Comparison of ENCODE assay signal across 18 cellular contexts in the genomic region with DNA sequence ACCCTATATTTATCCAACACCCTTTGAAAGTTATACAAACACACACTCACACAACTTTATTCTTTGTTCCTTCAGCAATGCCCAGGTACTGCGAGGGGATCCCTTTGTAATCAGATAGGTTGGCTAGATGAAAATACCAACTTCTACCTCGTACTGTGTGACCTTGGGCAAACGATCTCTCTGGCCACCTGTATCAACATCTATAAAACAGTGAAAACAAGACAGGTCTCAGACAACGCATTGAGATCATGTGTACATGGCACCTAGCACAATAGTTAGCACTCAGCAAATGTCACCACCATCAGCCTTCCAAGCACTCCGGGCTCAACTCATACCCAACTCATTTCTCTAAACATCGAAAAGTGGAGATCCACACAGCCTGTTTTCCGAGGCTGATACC.
DNase-seq lines count a peak whose midpoint lies in the region; ATAC-seq and TF ChIP-seq lines count a peak whose summit lies in the region.
"Had no signal": no experiment of that assay in that cellular context is flagged by ENCODE, and none has a peak within 500 bp of the region (broad histone marks: within the 10 kb centered on the region; RNA-seq: fewer than 3 reads in every experiment).

No MANE protein-coding gene starts in this region.

- H2AFZ ChIP-seq in PC-9 = no peak overlapping the region
- H2AFZ ChIP-seq in hepatocyte = no peak overlapping the region
- H2AFZ ChIP-seq in smooth muscle cell (ENCODE audit: low read depth) = no peak overlapping the region
- H2AFZ ChIP-seq: GM23338 had no signal

- no peaks in the 10 kb centered on the region for H3K9me3 Mint-ChIP-seq in Calu3 (ENCODE audit: low read depth, unreplicated experiment)
- H3K9me3 Mint-ChIP-seq in activated T-helper 1 cell treated with anti-CD3 and anti-CD28 coated beads, Interleukin-12 subunit alpha, Interleukin-12 subunit beta, Interleukin-2, Interleukin-4 antibody, amounts not matched to agents 30 ng/mL and 10 ng/mL and 1 ng/mL, durations not matched to agents 14 hours and 24 hours and 36 hours = no peaks in the 10 kb centered on the region
- H3K9me3 Mint-ChIP-seq: activated CD4-positive, alpha-beta T cell treated with anti-CD3 and anti-CD28 coated beads, Interleukin-2, amount 10 ng/mL, durations not matched to agents 24 days and 14 days; dendritic cell treated with granulocyte-macrophage colony-stimulating factor and Interleukin-4, amounts not matched to agents 40 ng/mL and 50 ng/mL, for 4 days; GM23338; IgD-negative memory B cell had no signal

- intact Hi-C loops in Calu3 (cut with micrococcal nuclease; ENCODE audit: unreplicated experiment) (no loop called here), PC-9 (cut with micrococcal nuclease; ENCODE audit: unreplicated experiment) (loop anchor here (1.0 kb wide), 3 partner anchors 10 to 19 kb away; no protein-coding TSS in a partner anchor)
- intact Hi-C loops in activated T-helper 1 cell treated with anti-CD3 and anti-CD28 coated beads, Interleukin-12 subunit alpha, Interleukin-12 subunit beta, Interleukin-2, Interleukin-4 antibody, amounts not matched to agents 30 ng/mL and 10 ng/mL and 1 ng/mL, durations not matched to agents 14 hours and 24 hours and 36 hours (cut with micrococcal nuclease) = no loop called here

- H3K27me3 Mint-ChIP-seq in Calu3 (ENCODE audit: unreplicated experiment) = no peaks in the 10 kb centered on the region
- H3K27me3 Mint-ChIP-seq in activated T-helper 1 cell treated with anti-CD3 and anti-CD28 coated beads, Interleukin-12 subunit alpha, Interleukin-12 subunit beta, Interleukin-2, Interleukin-4 antibody, amounts not matched to agents 30 ng/mL and 10 ng/mL and 1 ng/mL, durations not matched to agents 14 hours and 24 hours and 36 hours (ENCODE audit: insufficient read depth) = no peaks in the 10 kb centered on the region
- H3K27me3 Mint-ChIP-seq: activated CD4-positive, alpha-beta T cell treated with anti-CD3 and anti-CD28 coated beads, Interleukin-2, amount 10 ng/mL, durations not matched to agents 24 days and 14 days; dendritic cell treated with granulocyte-macrophage colony-stimulating factor and Interleukin-4, amounts not matched to agents 40 ng/mL and 50 ng/mL, for 4 days had no signal

- no peaks in the 10 kb centered on the region for H3K9me3 ChIP-seq in PC-9 (ENCODE audit: insufficient read depth, low read depth)
- no peaks in the 10 kb centered on the region for H3K9me3 ChIP-seq in hepatocyte (ENCODE audit: low read depth)
- H3K9me3 ChIP-seq in smooth muscle cell (replicated peaks; ENCODE audit: low read depth) = no peaks in the 10 kb centered on the region

- 77% methylated on average over 7 of the region's 7 CpGs for WGBS in hepatocyte (ENCODE audit: low lambda C conversion rate, missing lambda C conversion rate)
- 95% methylated on average over 7 of the region's 7 CpGs for WGBS in smooth muscle cell (ENCODE audit: low lambda C conversion rate)

- POLR2A ChIA-PET in PC-9 (lab: Charles Lee; ENCODE audit: unreplicated experiment) = interaction anchor here (0.6 to 1.1 kb wide), 7 partner anchors 10 to 778 kb away, joined by 3 to 23 read pairs (median 4); partner anchors contain the start of gene PPP1CB

- H3K27me3 ChIP-seq in PC-9 (ENCODE audit: insufficient read depth, low read depth) = no peaks in the 10 kb centered on the region
- H3K27me3 ChIP-seq in hepatocyte = no peaks in the 10 kb centered on the region
- no peaks in the 10 kb centered on the region for H3K27me3 ChIP-seq in smooth muscle cell (ENCODE audit: low read depth)

- no peaks in the 10 kb centered on the region for H3K36me3 Mint-ChIP-seq in Calu3 (ENCODE audit: insufficient read depth, unreplicated experiment)
- peaks cover 4% of the 10 kb centered on the region for H3K36me3 Mint-ChIP-seq in activated T-helper 1 cell treated with anti-CD3 and anti-CD28 coated beads, Interleukin-12 subunit alpha, Interleukin-12 subunit beta, Interleukin-2, Interleukin-4 antibody, amounts not matched to agents 30 ng/mL and 10 ng/mL and 1 ng/mL, durations not matched to agents 14 hours and 24 hours and 36 hours (ENCODE audit: low read depth)

- CTCF ChIA-PET in Calu3 (lab: Charles Lee) (interaction anchor here (0.7 to 1.1 kb wide), 4 partner anchors 11 to 119 kb away, joined by 3 to 4 read pairs (median 4); partner anchors contain the start of gene PPP1CB), PC-9 (lab: Charles Lee) (interaction anchor here (1.0 kb wide), 1 partner anchor 39 kb away, joined by 4 read pairs; no protein-coding TSS in a partner anchor)

- H3K9me2 ChIP-seq in PC-9 (ENCODE audit: insufficient read depth) (no peaks in the 10 kb centered on the region), hepatocyte (replicated peaks; ENCODE audit: insufficient read depth) (no peaks in the 10 kb centered on the region)

- peaks cover 26% of the 10 kb centered on the region for H3K4me1 Mint-ChIP-seq in Calu3 (ENCODE audit: low read depth, unreplicated experiment)
- peaks cover 7% of the 10 kb centered on the region for H3K4me1 Mint-ChIP-seq in activated T-helper 1 cell treated with anti-CD3 and anti-CD28 coated beads, Interleukin-12 subunit alpha, Interleukin-12 subunit beta, Interleukin-2, Interleukin-4 antibody, amounts not matched to agents 30 ng/mL and 10 ng/mL and 1 ng/mL, durations not matched to agents 14 hours and 24 hours and 36 hours (ENCODE audit: low read depth)
- H3K4me1 Mint-ChIP-seq: GM23338, IgD-negative memory B cell had no signal

- no peak overlapping the region for H3K27ac Mint-ChIP-seq in Calu3 (ENCODE audit: unreplicated experiment)
- H3K27ac Mint-ChIP-seq in activated T-helper 1 cell treated with anti-CD3 and anti-CD28 coated beads, Interleukin-12 subunit alpha, Interleukin-12 subunit beta, Interleukin-2, Interleukin-4 antibody, amounts not matched to agents 30 ng/mL and 10 ng/mL and 1 ng/mL, durations not matched to agents 14 hours and 24 hours and 36 hours = no peak overlapping the region
- H3K27ac Mint-ChIP-seq: activated CD4-positive, alpha-beta T cell treated with anti-CD3 and anti-CD28 coated beads, Interleukin-2, amount 10 ng/mL, durations not matched to agents 24 days and 14 days; dendritic cell treated with granulocyte-macrophage colony-stimulating factor and Interleukin-4, amounts not matched to agents 40 ng/mL and 50 ng/mL, for 4 days; GM23338; IgD-negative memory B cell had no signal

- no peaks in the 10 kb centered on the region for H3K79me2 ChIP-seq in PC-9 (ENCODE audit: low read depth)
- no peaks in the 10 kb centered on the region for H3K79me2 ChIP-seq in hepatocyte
- H3K79me2 ChIP-seq in smooth muscle cell (ENCODE audit: low read depth) = no peaks in the 10 kb centered on the region

- H3K4me3 ChIP-seq in PC-9 (no peak overlapping the region), hepatocyte (no peak overlapping the region), smooth muscle cell (no peak overlapping the region)
- H3K4me3 ChIP-seq: GM23338 had no signal

- TSS peak; percentile 86 for BruUV-seq in Calu3 (replicated peaks; lab: Mats Ljungman, UMichigan)
- BruUV-seq in PC-9 (replicated peaks; lab: Mats Ljungman, UMichigan) = TSS peak; percentile 86

- H3K36me3 ChIP-seq in PC-9 (ENCODE audit: low read depth) (no peaks in the 10 kb centered on the region), hepatocyte (replicated peaks; ENCODE audit: insufficient read depth, low read depth) (no peaks in the 10 kb centered on the region), smooth muscle cell (ENCODE audit: low read depth) (no peaks in the 10 kb centered on the region)

- no peak for TF ChIP-seq CTCF in Calu3 (IDR thresholded peaks at IDR 0.05; ENCODE audit: unreplicated experiment)
- no peak for TF ChIP-seq CTCF in PC-9 (conservative IDR thresholded peaks at IDR 0.05)
- TF ChIP-seq CTCF in hepatocyte (IDR thresholded peaks at IDR 0.05; ENCODE audit: poor library complexity) = no peak
- no peak for TF ChIP-seq CTCF in smooth muscle cell (IDR thresholded peaks at IDR 0.05; ENCODE audit: borderline replicate concordance, insufficient read depth, poor library complexity, severe bottlenecking)

- H4K20me1 ChIP-seq in PC-9 (ENCODE audit: insufficient read depth) (no peaks in the 10 kb centered on the region), hepatocyte (ENCODE audit: insufficient read depth, poor library complexity, severe bottlenecking) (no peaks in the 10 kb centered on the region), smooth muscle cell (ENCODE audit: low read depth) (no peaks in the 10 kb centered on the region)

- H3F3A ChIP-seq in PC-9 (ENCODE audit: insufficient read depth, low read depth) (peaks cover 18% of the 10 kb centered on the region), smooth muscle cell (ENCODE audit: low read depth) (no peaks in the 10 kb centered on the region)

- H3K27ac ChIP-seq in PC-9 (peak overlapping the region; percentile 85), hepatocyte (peak overlapping the region; percentile 92), smooth muscle cell (ENCODE audit: low read depth) (peak overlapping the region; percentile 75)

- H3K4me2 ChIP-seq in PC-9 (peak overlapping the region; percentile 47), hepatocyte (no peak overlapping the region), smooth muscle cell (no peak overlapping the region)
- H3K4me2 ChIP-seq: GM23338 had no signal

- H3K4me1 ChIP-seq in PC-9 (replicated peaks; ENCODE audit: insufficient read depth) (peaks cover 28% of the 10 kb centered on the region), hepatocyte (ENCODE audit: insufficient read depth) (peaks cover 26% of the 10 kb centered on the region), smooth muscle cell (ENCODE audit: low read depth) (peaks cover 3% of the 10 kb centered on the region)

- H3K4me3 Mint-ChIP-seq in Calu3 (ENCODE audit: low read depth, unreplicated experiment) = no peak overlapping the region
- no peak overlapping the region for H3K4me3 Mint-ChIP-seq in activated T-helper 1 cell treated with anti-CD3 and anti-CD28 coated beads, Interleukin-12 subunit alpha, Interleukin-12 subunit beta, Interleukin-2, Interleukin-4 antibody, amounts not matched to agents 30 ng/mL and 10 ng/mL and 1 ng/mL, durations not matched to agents 14 hours and 24 hours and 36 hours
- H3K4me3 Mint-ChIP-seq: activated CD4-positive, alpha-beta T cell treated with anti-CD3 and anti-CD28 coated beads, Interleukin-2, amount 10 ng/mL, durations not matched to agents 24 days and 14 days; dendritic cell treated with granulocyte-macrophage colony-stimulating factor and Interleukin-4, amounts not matched to agents 40 ng/mL and 50 ng/mL, for 4 days; GM23338; IgD-negative memory B cell had no signal

- H3K9ac ChIP-seq in smooth muscle cell (ENCODE audit: low read depth) = peak overlapping the region; percentile 30

- DNase-seq in Calu3 (no peak), PC-9 (no peak), hepatocyte (ENCODE audit: low spot score) (no peak), smooth muscle cell (lab: John Stamatoyannopoulos, UW; ENCODE audit: unreplicated experiment) (no peak), HuH-7.5 (ENCODE audit: low spot score) (no peak), dedifferentiated amniotic fluid mesenchymal stem cell (ENCODE audit: extremely low spot score) (no peak)
- DNase-seq in activated T-helper 1 cell treated with anti-CD3 and anti-CD28 coated beads, Interleukin-12 subunit alpha, Interleukin-12 subunit beta, Interleukin-2, Interleukin-4 antibody, amounts not matched to agents 30 ng/mL and 10 ng/mL and 1 ng/mL, durations not matched to agents 14 hours and 24 hours and 36 hours (ENCODE audit: low spot score) = no peak
- DNase-seq: activated CD4-positive, alpha-beta T cell treated with anti-CD3 and anti-CD28 coated beads, Interleukin-2, amount 10 ng/mL, durations not matched to agents 24 days and 14 days; activated naive CD4-positive, alpha-beta T cell treated with Interleukin-2 at 50 U/mL for 16 hours; AML-193; head of caudate nucleus; NCI-H69; stimulated activated CD4-positive, alpha-beta T cell treated with anti-CD3 and anti-CD28 coated beads, Interleukin-4, amount 100 ng/mL, for 1 hour had no signal

- no peak for ATAC-seq in GM19328 (IDR thresholded peaks at IDR 0.05; ENCODE audit: unreplicated experiment)
- ATAC-seq: GM23338, Panc1 had no signal
